In genomic region chr4:24262084-24262483, GRCh38 we compare ENCODE assay signal across 26 cellular contexts.
A peak's percentile ranks its signal among the peaks of the same experiment; 100 is the strongest.
DNase-seq lines count a peak whose midpoint lies in the region; ATAC-seq and TF ChIP-seq lines count a peak whose summit lies in the region.
"Had no signal": no experiment of that assay in that cellular context is flagged by ENCODE, and none has a peak within 500 bp of the region (broad histone marks: within the 10 kb centered on the region; RNA-seq: fewer than 3 reads in every experiment).

No MANE protein-coding gene starts in this region.

- no peak overlapping the region for H4K91ac ChIP-seq in trophoblast cell (ENCODE audit: low read depth, low read length)

- H4K12ac ChIP-seq in trophoblast cell (ENCODE audit: low read depth, low read length): no peak overlapping the region

- no peak overlapping the region for H2BK5ac ChIP-seq in trophoblast cell (ENCODE audit: low read depth, low read length, poor library complexity)

- no peak overlapping the region for H3K18ac ChIP-seq in trophoblast cell (ENCODE audit: low read length)

- no peak for DNase-seq in left ventricle myocardium superior
- DNase-seq in left cardiac atrium: no peak
- DNase-seq in islet precursor cell: peak; percentile 78
- DNase-seq in trophoblast cell: no peak
- DNase-seq in upper lobe of right lung: no peak
- no peak for DNase-seq in NCI-H446 treated with DMSO at 0.1 percent for 48 hours (lab: John Stamatoyannopoulos, UW)
- no peak for DNase-seq in T-helper 2 cell treated with Interferon-gamma antibody and Interleukin-4, amounts not matched to agents 5 μg/mL and 100 μg/mL, for 36 hours (ENCODE audit: low spot score)
- DNase-seq: activated CD4-positive, alpha-beta T cell treated with anti-CD3 and anti-CD28 coated beads, Interleukin-2, amount 10 ng/mL, durations not matched to agents 24 days and 14 days; activated naive CD8-positive, alpha-beta T cell treated with anti-CD3 and anti-CD28 coated beads, Interleukin-2, amount 50 U/mL, for 24 hours; activated T-cell treated with anti-CD3 and anti-CD28 coated beads, Interleukin-2, amount 50 U/mL, for 4 hours; CD8-positive, alpha-beta memory T cell; effector CD4-positive, alpha-beta T cell; H7; heart left ventricle; IMR-90; kidney glomerular epithelial cell; midbrain; naive thymus-derived CD4-positive, alpha-beta T cell; NCI-H1048; NCI-H187; occipital lobe; SK-N-SH; transverse colon had no signal

- peaks cover 2% of the 10 kb centered on the region for H3K79me2 ChIP-seq in trophoblast cell (ENCODE audit: control insufficient read depth, insufficient read depth, low read length, poor library complexity)

- no peak overlapping the region for H3K14ac ChIP-seq in trophoblast cell (ENCODE audit: low read length)

- intact Hi-C loops in left ventricle myocardium superior (cut with micrococcal nuclease) (no loop called here), left cardiac atrium (cut with DNase I) (no loop called here), upper lobe of right lung (cut with DNase I) (no loop called here)

- H2BK12ac ChIP-seq in trophoblast cell (ENCODE audit: low read length): no peak overlapping the region

- H3K4me1 ChIP-seq in trophoblast cell (ENCODE audit: control insufficient read depth in 1 of 2, insufficient read depth in 2 of 2, low read length in 2 of 2) (peaks cover 13 to 19% of the 10 kb centered on the region in 2 experiments), upper lobe of right lung (no peaks in the 10 kb centered on the region)
- H3K4me1 ChIP-seq: transverse colon had no signal

- no peaks in the 10 kb centered on the region for H3K9me3 Mint-ChIP-seq in T-helper 2 cell treated with Interferon-gamma antibody and Interleukin-4, amounts not matched to agents 5 μg/mL and 100 μg/mL, for 36 hours
- H3K9me3 Mint-ChIP-seq: activated CD4-positive, alpha-beta T cell treated with anti-CD3 and anti-CD28 coated beads, Interleukin-2, amount 10 ng/mL, durations not matched to agents 24 days and 14 days; activated naive CD8-positive, alpha-beta T cell treated with anti-CD3 and anti-CD28 coated beads, Interleukin-2, amount 50 U/mL, for 24 hours; activated T-cell treated with anti-CD3 and anti-CD28 coated beads, Interleukin-2, amount 50 U/mL, for 4 hours had no signal

- H3K23ac ChIP-seq in trophoblast cell (ENCODE audit: low read length): no peak overlapping the region

- H3K27me3 Mint-ChIP-seq in T-helper 2 cell treated with Interferon-gamma antibody and Interleukin-4, amounts not matched to agents 5 μg/mL and 100 μg/mL, for 36 hours (ENCODE audit: low read depth): no peaks in the 10 kb centered on the region
- H3K27me3 Mint-ChIP-seq: activated CD4-positive, alpha-beta T cell treated with anti-CD3 and anti-CD28 coated beads, Interleukin-2, amount 10 ng/mL, durations not matched to agents 24 days and 14 days; activated naive CD8-positive, alpha-beta T cell treated with anti-CD3 and anti-CD28 coated beads, Interleukin-2, amount 50 U/mL, for 24 hours; B cell had no signal

- peak overlapping the region; percentile 59 for H2BK120ac ChIP-seq in trophoblast cell (ENCODE audit: insufficient read depth, low read length, poor library complexity)

- H3K79me1 ChIP-seq in trophoblast cell (ENCODE audit: low read length): peaks cover 7% of the 10 kb centered on the region

- H3K4me1 Mint-ChIP-seq in T-helper 2 cell treated with Interferon-gamma antibody and Interleukin-4, amounts not matched to agents 5 μg/mL and 100 μg/mL, for 36 hours (ENCODE audit: low read depth): no peaks in the 10 kb centered on the region
- H3K4me1 Mint-ChIP-seq: activated CD4-positive, alpha-beta T cell treated with anti-CD3 and anti-CD28 coated beads, Interleukin-2, amount 10 ng/mL, durations not matched to agents 24 days and 14 days; activated naive CD8-positive, alpha-beta T cell treated with anti-CD3 and anti-CD28 coated beads, Interleukin-2, amount 50 U/mL, for 24 hours; B cell; CD8-positive, alpha-beta memory T cell; naive thymus-derived CD4-positive, alpha-beta T cell had no signal

- no peak overlapping the region for H3K4ac ChIP-seq in trophoblast cell (ENCODE audit: low read depth, low read length)

- peak overlapping the region; percentile 62 for H2AFZ ChIP-seq in trophoblast cell (ENCODE audit: insufficient read depth, low read length, poor library complexity)

- H3K27ac ChIP-seq in trophoblast cell (ENCODE audit: low read depth, low read length): peak overlapping the region; percentile 12
- no peak overlapping the region for H3K27ac ChIP-seq in upper lobe of right lung
- H3K27ac ChIP-seq: heart left ventricle, transverse colon had no signal

- H2AK5ac ChIP-seq in trophoblast cell (ENCODE audit: low read length): no peak overlapping the region

- no peaks in the 10 kb centered on the region for H3K36me3 ChIP-seq in trophoblast cell (ENCODE audit: control insufficient read depth in 1 of 2, insufficient read depth in 2 of 2, low read length in 2 of 2)
- H3K36me3 ChIP-seq in upper lobe of right lung: no peaks in the 10 kb centered on the region
- H3K36me3 ChIP-seq: heart left ventricle, transverse colon had no signal

- no peaks in the 10 kb centered on the region for H3K36me3 Mint-ChIP-seq in T-helper 2 cell treated with Interferon-gamma antibody and Interleukin-4, amounts not matched to agents 5 μg/mL and 100 μg/mL, for 36 hours (ENCODE audit: low read depth)
- H3K36me3 Mint-ChIP-seq: brain; CD8-positive, alpha-beta memory T cell; naive thymus-derived CD4-positive, alpha-beta T cell had no signal

- H3K4me2 ChIP-seq in trophoblast cell (ENCODE audit: low read length): peak overlapping the region; percentile 20
- H3K4me2 ChIP-seq: SK-N-SH had no signal

- H4K8ac ChIP-seq in trophoblast cell (ENCODE audit: low read depth, low read length): no peak overlapping the region

- H3K27me3 ChIP-seq in trophoblast cell (ENCODE audit: insufficient read depth, low read length) (no peaks in the 10 kb centered on the region), upper lobe of right lung (no peaks in the 10 kb centered on the region)
- H3K27me3 ChIP-seq: heart left ventricle, transverse colon had no signal

- ATAC-seq in left ventricle myocardium superior: peak; percentile 78
- no peak for ATAC-seq in left cardiac atrium
- peak; percentile 91 for ATAC-seq in upper lobe of right lung
- ATAC-seq in GM18858 (IDR thresholded peaks at IDR 0.05; ENCODE audit: unreplicated experiment): no peak
- ATAC-seq: activated naive CD8-positive, alpha-beta T cell treated with anti-CD3 and anti-CD28 coated beads, Interleukin-2, amount 50 U/mL, for 24 hours; activated T-cell treated with anti-CD3 and anti-CD28 coated beads, Interleukin-2, amount 50 U/mL, for 4 hours; heart left ventricle; naive thymus-derived CD4-positive, alpha-beta T cell had no signal

- WGBS in trophoblast cell (ENCODE audit: extremely low coverage, insufficient coverage, insufficient read length): no CpG with 5 or more reads among the region's 6 CpGs

- H3K4me3 ChIP-seq in trophoblast cell (ENCODE audit: low read depth, low read length): no peak overlapping the region
- no peak overlapping the region for H3K4me3 ChIP-seq in upper lobe of right lung
- H3K4me3 ChIP-seq: heart left ventricle, transverse colon had no signal

- no peak overlapping the region for H3K9ac ChIP-seq in trophoblast cell (ENCODE audit: low read length)
- H3K9ac ChIP-seq: SK-N-SH had no signal

- H3K27ac Mint-ChIP-seq in T-helper 2 cell treated with Interferon-gamma antibody and Interleukin-4, amounts not matched to agents 5 μg/mL and 100 μg/mL, for 36 hours: no peak overlapping the region
- H3K27ac Mint-ChIP-seq: activated CD4-positive, alpha-beta T cell treated with anti-CD3 and anti-CD28 coated beads, Interleukin-2, amount 10 ng/mL, durations not matched to agents 24 days and 14 days; activated naive CD8-positive, alpha-beta T cell treated with anti-CD3 and anti-CD28 coated beads, Interleukin-2, amount 50 U/mL, for 24 hours; B cell; CD8-positive, alpha-beta memory T cell; naive thymus-derived CD4-positive, alpha-beta T cell had no signal

- H3K9me3 ChIP-seq in trophoblast cell (ENCODE audit: insufficient read depth, low read depth, low read length): no peaks in the 10 kb centered on the region
- H3K9me3 ChIP-seq in upper lobe of right lung: no peaks in the 10 kb centered on the region
- H3K9me3 ChIP-seq: heart left ventricle, SK-N-SH, transverse colon had no signal

- no peak overlapping the region for H3K4me3 Mint-ChIP-seq in T-helper 2 cell treated with Interferon-gamma antibody and Interleukin-4, amounts not matched to agents 5 μg/mL and 100 μg/mL, for 36 hours
- H3K4me3 Mint-ChIP-seq: activated CD4-positive, alpha-beta T cell treated with anti-CD3 and anti-CD28 coated beads, Interleukin-2, amount 10 ng/mL, durations not matched to agents 24 days and 14 days; activated naive CD8-positive, alpha-beta T cell treated with anti-CD3 and anti-CD28 coated beads, Interleukin-2, amount 50 U/mL, for 24 hours; activated T-cell treated with anti-CD3 and anti-CD28 coated beads, Interleukin-2, amount 50 U/mL, for 4 hours; B cell; CD8-positive, alpha-beta memory T cell; naive thymus-derived CD4-positive, alpha-beta T cell had no signal

- no peak for TF ChIP-seq CTCF in upper lobe of right lung (IDR thresholded peaks at IDR 0.05)

Comparison
In these comparisons a context has a peak if more than half of its experiments do, and no peak if none do; other contexts are left out.
1. ATAC-seq: peak in left ventricle myocardium superior (single experiment) and upper lobe of right lung (single experiment); none in left cardiac atrium (0 of 2) and GM18858 (single experiment).